Comparison of ENCODE assay signal across 21 cellular contexts in the genomic region with DNA sequence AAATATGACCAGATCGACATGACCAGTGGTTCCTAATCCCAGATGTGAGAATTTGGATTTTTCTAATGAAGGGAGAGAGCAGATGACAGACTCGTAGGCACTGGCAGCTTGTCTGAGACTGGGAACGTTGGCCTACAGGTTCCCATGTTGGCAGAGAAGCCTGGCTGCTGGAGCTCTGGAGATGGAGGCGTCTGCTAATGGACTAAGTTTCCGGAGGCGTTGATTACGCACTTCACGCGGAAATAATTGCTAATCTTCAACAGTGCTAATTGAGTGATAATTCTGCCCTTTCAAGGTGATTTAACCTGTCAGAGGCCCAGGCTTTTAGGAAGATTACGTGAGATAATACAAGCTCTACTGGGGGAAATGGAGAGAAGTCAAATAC.
"Had no signal": no experiment of that assay in that cellular context is flagged by ENCODE, and none has a peak within 500 bp of the region (broad histone marks: within the 10 kb centered on the region; RNA-seq: fewer than 3 reads in every experiment).

No MANE protein-coding gene starts in this region.

- H3K4me3 ChIP-seq: coronary artery, left lung, smooth muscle cell, thoracic aorta had no signal

- H3K27me3 ChIP-seq: left lung, neutrophil had no signal

- FAIRE-seq: endometrium, keratinocyte had no signal

- H3K4me2 ChIP-seq: smooth muscle cell had no signal

- H3K9me3 ChIP-seq: left lung, neutrophil, thoracic aorta had no signal

- DNase-seq: activated CD4-positive, alpha-beta T cell treated with anti-CD3 and anti-CD28 coated beads, Interleukin-2, amount 10 ng/mL, durations not matched to agents 24 days and 14 days; activated CD4-positive, CD25-positive, alpha-beta regulatory T cell; activated CD8-positive, alpha-beta T cell treated with anti-CD3 and anti-CD28 coated beads for 36 hours; activated naive CD4-positive, alpha-beta T cell; activated naive CD8-positive, alpha-beta T cell treated with anti-CD3 and anti-CD28 coated beads for 36 hours; activated T-cell treated with anti-CD3 and anti-CD28 coated beads, Interleukin-2, amount 50 U/mL, for 1 hour; amniotic stem cell; erythroblast; foreskin melanocyte; mammary epithelial cell; stimulated activated CD4-positive, alpha-beta T cell treated with anti-CD3 and anti-CD28 coated beads, Interleukin-4, amount 100 ng/mL, for 24 hours; T-helper 1 cell; T-helper 9 cell had no signal

- H3K79me2 ChIP-seq: parathyroid adenoma had no signal

- H3K36me3 ChIP-seq: left lung, neutrophil, thoracic aorta had no signal

- H3K4me1 ChIP-seq: left lung, parathyroid adenoma had no signal

- H3K27ac ChIP-seq: coronary artery, left lung, neutrophil, parathyroid adenoma, thoracic aorta had no signal

- H3K9ac ChIP-seq: parathyroid adenoma had no signal

- H2AFZ ChIP-seq: parathyroid adenoma had no signal
